Comparison of ENCODE assay signal across 11 cellular contexts in the genomic region with DNA sequence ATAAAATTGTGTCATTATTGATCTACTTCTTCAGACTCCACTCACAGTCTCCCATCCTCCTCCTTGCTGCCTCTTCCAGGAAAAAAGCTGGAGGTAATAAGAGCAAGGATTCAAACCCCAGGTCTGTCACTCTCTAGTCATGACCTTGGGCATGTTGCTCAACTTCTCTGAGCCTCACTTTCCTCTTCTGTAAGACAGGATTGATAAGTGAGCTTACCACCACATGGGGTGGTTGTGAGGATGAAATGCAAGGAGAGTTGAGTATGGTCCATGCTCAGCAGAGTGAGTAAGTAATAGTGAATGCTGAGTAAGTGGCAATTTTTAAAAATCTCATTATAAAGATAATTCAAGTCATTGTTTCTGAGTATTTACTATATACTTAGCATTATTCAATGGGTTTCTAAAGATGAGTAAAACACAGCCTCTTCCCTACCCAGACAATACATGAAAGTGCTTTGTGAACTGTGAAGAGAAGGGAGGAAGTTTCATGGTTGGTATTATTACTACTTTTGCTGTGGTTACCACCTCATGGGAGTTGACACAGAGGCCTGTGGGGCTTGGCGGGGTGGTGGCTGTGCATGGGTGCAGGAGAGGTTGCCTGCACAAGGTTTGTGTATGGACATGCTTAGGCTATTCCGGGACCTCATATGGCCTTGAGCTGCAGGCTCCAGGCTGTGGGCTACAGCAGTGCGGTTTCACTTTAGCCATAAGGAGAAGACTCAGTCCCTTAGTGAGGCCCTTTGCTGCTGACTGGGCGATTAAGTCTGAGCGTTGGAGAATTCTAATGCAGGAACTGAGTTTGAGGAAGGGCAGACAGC. TPM values are rescaled to one million over a fixed set of nuclear protein-coding genes. Genes with fewer than 3 reads are reported as not detected.
DNase-seq lines count a peak whose midpoint lies in the region; ATAC-seq and TF ChIP-seq lines count a peak whose summit lies in the region.
"Had no signal": no experiment of that assay in that cellular context is flagged by ENCODE, and none has a peak within 500 bp of the region (broad histone marks: within the 10 kb centered on the region; RNA-seq: fewer than 3 reads in every experiment).

No MANE protein-coding gene starts in this region.

- no peak for TF ChIP-seq CTCF in GM12865 (IDR thresholded peaks at IDR 0.05; ENCODE audit: insufficient read depth, low read depth, low read length, missing control alignments)
- TF ChIP-seq CTCF in coronary artery (IDR thresholded peaks at IDR 0.05): no peak

- no peaks in the 10 kb centered on the region for H3K9me3 Mint-ChIP-seq in CD4-positive, alpha-beta memory T cell

- H3K27me3 ChIP-seq in CD4-positive, alpha-beta memory T cell (ENCODE audit: insufficient read depth, low read length): no peaks in the 10 kb centered on the region

- DNase-seq in GM12865 (ENCODE audit: low read depth) (peak; percentile 78), kidney tubule cell (ENCODE audit: low spot score) (peak; percentile 9), LoVo (ENCODE audit: low spot score) (no peak), hepatic stellate cell (ENCODE audit: low spot score) (no peak), coronary artery (ENCODE audit: low spot score) (no peak)
- DNase-seq in Jurkat, Clone E6-1 (ENCODE audit: low read depth, low spot score): peak; percentile 14
- no peak for DNase-seq in CD4-positive, alpha-beta memory T cell
- DNase-seq: NCI-H2081 treated with DMSO at 0.1 percent for 48 hours had no signal

- no peak overlapping the region for H3K27ac ChIP-seq in CD4-positive, alpha-beta memory T cell (ENCODE audit: low read depth, low read length)
- no peak overlapping the region for H3K27ac ChIP-seq in coronary artery
- H3K27ac ChIP-seq: esophagus muscularis mucosa, prostate gland had no signal

- no peaks in the 10 kb centered on the region for H3K36me3 Mint-ChIP-seq in CD4-positive, alpha-beta memory T cell

- no peak overlapping the region for H3K27ac Mint-ChIP-seq in CD4-positive, alpha-beta memory T cell

- peak; percentile 72 for ATAC-seq in GM21529 (IDR thresholded peaks at IDR 0.05; ENCODE audit: unreplicated experiment)

- intact Hi-C loops in CD4-positive, alpha-beta memory T cell (cut with micrococcal nuclease): no loop called here

- no peaks in the 10 kb centered on the region for H3K4me1 ChIP-seq in CD4-positive, alpha-beta memory T cell (ENCODE audit: insufficient read depth, low read length)
- H3K4me1 ChIP-seq: esophagus muscularis mucosa, prostate gland had no signal

- no peak overlapping the region for H3K4me3 Mint-ChIP-seq in CD4-positive, alpha-beta memory T cell

- POLR2A ChIA-PET in CD4-positive, alpha-beta memory T cell (lab: Charles Lee; ENCODE audit: partially characterized antibody): no interaction called here

- no peaks in the 10 kb centered on the region for H3K36me3 ChIP-seq in CD4-positive, alpha-beta memory T cell (ENCODE audit: insufficient read depth, low read length)
- H3K36me3 ChIP-seq: esophagus muscularis mucosa, prostate gland had no signal

- H3K4me3 ChIP-seq in GM12865 (ENCODE audit: low read depth, low read length): no peak overlapping the region
- H3K4me3 ChIP-seq in Jurkat, Clone E6-1 (ENCODE audit: low read length): no peak overlapping the region
- no peak overlapping the region for H3K4me3 ChIP-seq in CD4-positive, alpha-beta memory T cell (ENCODE audit: low read length in 2 of 2)
- H3K4me3 ChIP-seq in coronary artery: no peak overlapping the region
- H3K4me3 ChIP-seq: esophagus muscularis mucosa, prostate gland had no signal

- CTCF ChIA-PET in CD4-positive, alpha-beta memory T cell (lab: Charles Lee; ENCODE audit: partially characterized antibody): no interaction called here

- no peaks in the 10 kb centered on the region for H3K9me3 ChIP-seq in CD4-positive, alpha-beta memory T cell (ENCODE audit: control insufficient read depth in 1 of 2, low read length in 2 of 2)
- H3K9me3 ChIP-seq: esophagus muscularis mucosa, prostate gland had no signal

- peaks cover 4 to 10% of the 10 kb centered on the region in 2 donors for H3K27me3 Mint-ChIP-seq in CD4-positive, alpha-beta memory T cell

- no peaks in the 10 kb centered on the region for H3K4me1 Mint-ChIP-seq in CD4-positive, alpha-beta memory T cell

RNA-seq across cellular contexts. Expression of gene SLC6A11, which starts 30.0 kb away (rescaled TPM):
- polyA plus RNA-seq in Jurkat, Clone E6-1 (2012; ENCODE audit: insufficient read depth, insufficient read length): not detected
- not detected for total RNA-seq in CD4-positive, alpha-beta memory T cell
- polyA plus RNA-seq in CD4-positive, alpha-beta memory T cell: not detected
- total RNA-seq: esophagus muscularis mucosa had no signal

Comparison
In these comparisons a context has a peak if more than half of its experiments do, and no peak if none do; other contexts are left out.
1. DNase-seq: peak in GM12865 (single experiment), Jurkat, Clone E6-1 (single experiment) and kidney tubule cell (single experiment); none in LoVo (single experiment), CD4-positive, alpha-beta memory T cell (0 of 5), hepatic stellate cell (single experiment) and coronary artery (single experiment).